1 cellular context compared by ENCODE assay signal in genomic region chr7:93004906-93005305, GRCh38.
TF ChIP-seq lines count a peak whose summit lies in the region.

No MANE protein-coding gene starts in this region.

TF ChIP-seq in K562, 482 proteins besides CTCF, POLR2A, EP300 and RAD21 (continued from another document and continues in another):
- TF ChIP-seq E2F5 (CRISPR knock-in tag; IDR thresholded peaks at IDR 0.05) (no peak), SOX6 (IDR thresholded peaks at IDR 0.05) (0 out of 2 replicates have a peak, but pooled peaks have one; percentile 33), SNIP1 (IDR thresholded peaks at IDR 0.05; ENCODE audit: low read depth) (no peak), CHD1 (IDR thresholded peaks at IDR 0.05; ENCODE audit: low read length) (no peak), SNAPC5 (CRISPR knock-in tag; IDR thresholded peaks at IDR 0.05) (no peak), WHSC1 (IDR thresholded peaks at IDR 0.05; ENCODE audit: low read length) (no peak), GABPA (tag; conservative IDR thresholded peaks at IDR 0.05; ENCODE audit: low read depth) (no peak), CBFA2T2 (conservative IDR thresholded peaks at IDR 0.05) (peak; percentile 85), U2AF1 (optimal IDR thresholded peaks at IDR 0.05; ENCODE audit: low read depth, low read length) (no peak), TOE1 (IDR thresholded peaks at IDR 0.05; ENCODE audit: borderline replicate concordance) (no peak), TOE1 (CRISPR knock-in tag; IDR thresholded peaks at IDR 0.05; ENCODE audit: borderline replicate concordance, low read depth) (no peak), KHSRP (IDR thresholded peaks at IDR 0.05) (no peak), ATF7 (IDR thresholded peaks at IDR 0.05) (no peak), NCOR1 (IDR thresholded peaks at IDR 0.05) (peak; percentile 83), ZNF830 (CRISPR knock-in tag; IDR thresholded peaks at IDR 0.05) (no peak), MITF (IDR thresholded peaks at IDR 0.05) (no peak), STAG1 (CRISPR knock-in tag; IDR thresholded peaks at IDR 0.05; ENCODE audit: borderline replicate concordance) (no peak), ATF1 (CRISPR knock-in tag; IDR thresholded peaks at IDR 0.05) (no peak), ATF1 (tag; IDR thresholded peaks at IDR 0.05) (no peak), ZNF551 (CRISPR knock-in tag; IDR thresholded peaks at IDR 0.05) (no peak), HDAC1 (IDR thresholded peaks at IDR 0.05) (peak in 1 of 2 experiments; percentile 41; a peak in 1 of 4 replicates), MYNN (IDR thresholded peaks at IDR 0.05) (peak; percentile 85; the same call in 1 of the 2 replicates), MYNN (CRISPR knock-in tag; IDR thresholded peaks at IDR 0.05) (no peak), TFAP4 (CRISPR knock-in tag; IDR thresholded peaks at IDR 0.05; ENCODE audit: borderline replicate concordance) (no peak), HMBOX1 (IDR thresholded peaks at IDR 0.05) (peak; percentile 89), RBBP5 (IDR thresholded peaks at IDR 0.05; ENCODE audit: borderline replicate concordance, insufficient read depth, low read length, poor library complexity, severe bottlenecking) (no peak), EGR1 (conservative IDR thresholded peaks at IDR 0.05) (no peak), TCF3 (CRISPR knock-in tag; IDR thresholded peaks at IDR 0.05) (peak; percentile 84), ZNF384 (IDR thresholded peaks at IDR 0.05; ENCODE audit: low read depth, low read length) (no peak), POLR2B (IDR thresholded peaks at IDR 0.05; ENCODE audit: low read depth, partially characterized antibody) (no peak), CXXC5 (CRISPR knock-in tag; IDR thresholded peaks at IDR 0.05) (peak; percentile 47), TFAM (CRISPR knock-in tag; conservative IDR thresholded peaks at IDR 0.05) (no peak), PREB (CRISPR knock-in tag; IDR thresholded peaks at IDR 0.05) (0 out of 2 replicates have a peak, but pooled peaks have one; percentile 17), MTA2 (IDR thresholded peaks at IDR 0.05; ENCODE audit: low read depth) (peak; percentile 42), THAP7 (CRISPR knock-in tag; IDR thresholded peaks at IDR 0.05) (no peak), ZNF668 (CRISPR knock-in tag; IDR thresholded peaks at IDR 0.05) (no peak), STAT5B (CRISPR knock-in tag; IDR thresholded peaks at IDR 0.05) (no peak), ZKSCAN8 (CRISPR knock-in tag; IDR thresholded peaks at IDR 0.05) (no peak), ZNF592 (IDR thresholded peaks at IDR 0.05) (peak; percentile 87), E2F3 (CRISPR knock-in tag; IDR thresholded peaks at IDR 0.05) (no peak), CBX5 (IDR thresholded peaks at IDR 0.05; ENCODE audit: borderline replicate concordance, low read depth) (no peak), MIER1 (IDR thresholded peaks at IDR 0.05; ENCODE audit: low read depth) (no peak), EHMT2 (IDR thresholded peaks at IDR 0.05) (peak; percentile 40; the same call in 1 of the 2 replicates), TFE3 (CRISPR knock-in tag; IDR thresholded peaks at IDR 0.05) (no peak), CREM (IDR thresholded peaks at IDR 0.05; ENCODE audit: low read depth) (0 out of 2 replicates have a peak, but pooled peaks have one; percentile 6), HNRNPL (IDR thresholded peaks at IDR 0.05; ENCODE audit: low read depth, low read length) (no peak), ZNF174 (CRISPR knock-in tag; IDR thresholded peaks at IDR 0.05) (no peak), BRF2 (IDR thresholded peaks at IDR 0.05; ENCODE audit: borderline replicate concordance, insufficient read depth, insufficient read length) (no peak), ATF3 (IDR thresholded peaks at IDR 0.05) (no peak), ATF3 (CRISPR knock-in tag; conservative IDR thresholded peaks at IDR 0.05) (no peak), ZBTB1 (CRISPR knock-in tag; IDR thresholded peaks at IDR 0.05; ENCODE audit: borderline replicate concordance, low read depth) (no peak)
